Comparison of ENCODE assay signal across 19 cellular contexts in genomic region chrX:19585370-19586082, GRCh38.
"Had no signal": no experiment of that assay in that cellular context is flagged by ENCODE, and none has a peak within 500 bp of the region (broad histone marks: within the 10 kb centered on the region; RNA-seq: fewer than 3 reads in every experiment).

No MANE protein-coding gene starts in this region.

- H3K9me3 ChIP-seq: left ventricle myocardium inferior, neutrophil, transverse colon had no signal

- H3K4me1 ChIP-seq: parathyroid adenoma, transverse colon had no signal

- H3K4me3 ChIP-seq: left ventricle myocardium inferior, transverse colon had no signal

- H3K27ac Mint-ChIP-seq: activated CD4-positive, alpha-beta memory T cell treated with anti-CD3 and anti-CD28 coated beads, Interleukin-2, amount 10 ng/mL, durations not matched to agents 7 days and 5 days; memory B cell; natural killer cell; stimulated activated naive B cell treated with anti-CD40 and anti-IgM and Interleukin-4, amounts not matched to agents 10 μg/mL and 1 μg/mL and 100 μg/mL, for 72 hours; T-helper 2 cell treated with Interferon-gamma antibody and Interleukin-4, amounts not matched to agents 5 μg/mL and 100 μg/mL, for 36 hours had no signal

- H3K27me3 ChIP-seq: neutrophil, transverse colon had no signal

- H3K79me2 ChIP-seq: parathyroid adenoma had no signal

- H3K36me3 Mint-ChIP-seq: natural killer cell had no signal

- H3K27me3 Mint-ChIP-seq: activated CD4-positive, alpha-beta memory T cell treated with anti-CD3 and anti-CD28 coated beads, Interleukin-2, amount 10 ng/mL, durations not matched to agents 7 days and 5 days; memory B cell; stimulated activated naive B cell treated with anti-CD40 and anti-IgM and Interleukin-4, amounts not matched to agents 10 μg/mL and 1 μg/mL and 100 μg/mL, for 72 hours had no signal

- DNase-seq: activated CD4-positive, alpha-beta memory T cell treated with anti-CD3 and anti-CD28 coated beads, Interleukin-2, amount 10 ng/mL, durations not matched to agents 7 days and 5 days; activated CD4-positive, CD25-positive, alpha-beta regulatory T cell treated with anti-CD3 and anti-CD28 coated beads, Interleukin-2, amount 50 U/mL, for 72 hours; activated gamma-delta T cell; activated T-cell treated with anti-CD3 and anti-CD28 coated beads, Interleukin-2, amount 50 U/mL, for 48 hours; caudate nucleus; left ventricle myocardium inferior; natural killer cell; retina; stimulated activated CD4-positive, alpha-beta T cell treated with anti-CD3 and anti-CD28 coated beads, Interleukin-2, amount 100 ng/mL, for 48 hours; stimulated activated naive B cell treated with anti-CD40 and anti-IgM and Interleukin-4, amounts not matched to agents 10 μg/mL and 1 μg/mL and 100 μg/mL, for 72 hours; SW 1271; transverse colon had no signal

- H3K36me3 ChIP-seq: left ventricle myocardium inferior, transverse colon had no signal

- H3K4me1 Mint-ChIP-seq: activated CD4-positive, alpha-beta memory T cell treated with anti-CD3 and anti-CD28 coated beads, Interleukin-2, amount 10 ng/mL, durations not matched to agents 7 days and 5 days; memory B cell had no signal

- H3K27ac ChIP-seq: left ventricle myocardium inferior, neutrophil, parathyroid adenoma, transverse colon had no signal

- H3K4me3 Mint-ChIP-seq: activated CD4-positive, alpha-beta memory T cell treated with anti-CD3 and anti-CD28 coated beads, Interleukin-2, amount 10 ng/mL, durations not matched to agents 7 days and 5 days; memory B cell; natural killer cell; stimulated activated naive B cell treated with anti-CD40 and anti-IgM and Interleukin-4, amounts not matched to agents 10 μg/mL and 1 μg/mL and 100 μg/mL, for 72 hours; T-helper 2 cell treated with Interferon-gamma antibody and Interleukin-4, amounts not matched to agents 5 μg/mL and 100 μg/mL, for 36 hours had no signal

- H2AFZ ChIP-seq: parathyroid adenoma had no signal

- H3K9me3 Mint-ChIP-seq: activated CD4-positive, alpha-beta memory T cell treated with anti-CD3 and anti-CD28 coated beads, Interleukin-2, amount 10 ng/mL, durations not matched to agents 7 days and 5 days; activated naive CD4-positive, alpha-beta T cell treated with anti-CD3 and anti-CD28 coated beads, Interleukin-2, amount 50 U/mL, for 72 hours; memory B cell; natural killer cell; stimulated activated naive B cell treated with anti-CD40 and anti-IgM and Interleukin-4, amounts not matched to agents 10 μg/mL and 1 μg/mL and 100 μg/mL, for 72 hours; T-helper 2 cell treated with Interferon-gamma antibody and Interleukin-4, amounts not matched to agents 5 μg/mL and 100 μg/mL, for 36 hours had no signal

- FAIRE-seq: colon, islet of Langerhans had no signal

- H3K9ac ChIP-seq: parathyroid adenoma had no signal
